In the genomic region with DNA sequence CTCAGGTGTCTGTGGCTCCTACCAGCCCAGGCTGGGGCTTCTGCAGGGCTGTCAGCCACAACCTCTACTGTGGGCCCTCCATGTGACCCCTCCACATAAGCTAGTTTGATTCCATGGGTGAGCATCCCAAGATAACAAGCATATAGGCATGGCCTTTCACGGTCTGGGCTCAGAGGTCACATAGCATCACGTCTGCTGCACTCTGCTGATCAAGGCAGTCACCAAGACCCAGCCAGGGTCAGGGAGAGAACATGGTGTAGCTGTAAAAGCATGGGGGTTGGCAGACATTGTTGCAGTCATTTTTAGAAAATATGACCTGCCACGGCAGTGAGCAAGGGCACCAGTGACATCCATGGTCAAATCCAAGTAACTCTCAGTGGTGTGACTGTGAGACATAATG, we compare ENCODE assay signal across 27 cellular contexts.
"Had no signal": no experiment of that assay in that cellular context is flagged by ENCODE, and none has a peak within 500 bp of the region (broad histone marks: within the 10 kb centered on the region; RNA-seq: fewer than 3 reads in every experiment).

No MANE protein-coding gene starts in this region.

- H3K4me3 ChIP-seq: SJSA1 had no signal

- H3K4me1 ChIP-seq: SJSA1 had no signal

- H3K27me3 ChIP-seq: brain microvascular endothelial cell, SJSA1 had no signal

- H3K4me1 Mint-ChIP-seq: activated CD4-positive, alpha-beta T cell treated with anti-CD3 and anti-CD28 coated beads, Interleukin-2, amount 10 ng/mL, durations not matched to agents 7 days and 5 days; activated naive CD4-positive, alpha-beta T cell treated with anti-CD3 and anti-CD28 coated beads, Interleukin-2, amount 10 ng/mL, durations not matched to agents 7 days and 5 days; activated naive CD8-positive, alpha-beta T cell treated with anti-CD3 and anti-CD28 coated beads for 36 hours had no signal

- H3K36me3 Mint-ChIP-seq: activated CD4-positive, alpha-beta memory T cell treated with anti-CD3 and anti-CD28 coated beads for 36 hours; activated naive CD4-positive, alpha-beta T cell treated with anti-CD3 and anti-CD28 coated beads, Interleukin-2, amount 10 ng/mL, durations not matched to agents 7 days and 5 days; activated naive CD8-positive, alpha-beta T cell treated with anti-CD3 and anti-CD28 coated beads for 36 hours had no signal

- H3K9ac ChIP-seq: SK-N-SH had no signal

- H3K27me3 Mint-ChIP-seq: activated CD4-positive, alpha-beta memory T cell treated with anti-CD3 and anti-CD28 coated beads for 36 hours; activated CD4-positive, alpha-beta T cell treated with anti-CD3 and anti-CD28 coated beads, Interleukin-2, amount 10 ng/mL, durations not matched to agents 7 days and 5 days; activated naive CD4-positive, alpha-beta T cell treated with anti-CD3 and anti-CD28 coated beads, Interleukin-2, amount 10 ng/mL, durations not matched to agents 7 days and 5 days; activated naive CD8-positive, alpha-beta T cell treated with anti-CD3 and anti-CD28 coated beads for 36 hours had no signal

- H3K4me3 Mint-ChIP-seq: activated CD4-positive, alpha-beta memory T cell treated with anti-CD3 and anti-CD28 coated beads for 36 hours; activated CD4-positive, alpha-beta T cell treated with anti-CD3 and anti-CD28 coated beads, Interleukin-2, amount 10 ng/mL, durations not matched to agents 7 days and 5 days; activated naive CD4-positive, alpha-beta T cell treated with anti-CD3 and anti-CD28 coated beads, Interleukin-2, amount 10 ng/mL, durations not matched to agents 7 days and 5 days; activated naive CD8-positive, alpha-beta T cell treated with anti-CD3 and anti-CD28 coated beads for 36 hours; activated T-cell treated with anti-CD3 and anti-CD28 coated beads, Interleukin-2, amount 50 U/mL, for 4 hours; activated T-helper 1 cell treated with anti-CD3 and anti-CD28 coated beads, Interleukin-12 subunit alpha, Interleukin-12 subunit beta, Interleukin-2, Interleukin-4 antibody, amounts not matched to agents 30 ng/mL and 10 ng/mL and 1 ng/mL, durations not matched to agents 14 hours and 24 hours and 36 hours; T-helper 1 cell treated with Interleukin-12 subunit alpha and Interleukin-12 subunit beta and Interleukin-4 antibody, amounts not matched to agents 30 μg/mL and 1 μg/mL, for 36 hours; T-helper 2 cell treated with Interferon-gamma antibody and Interleukin-4, amounts not matched to agents 5 μg/mL and 100 μg/mL, for 36 hours had no signal

- H3K27ac Mint-ChIP-seq: activated CD4-positive, alpha-beta memory T cell treated with anti-CD3 and anti-CD28 coated beads for 36 hours; activated CD4-positive, alpha-beta T cell treated with anti-CD3 and anti-CD28 coated beads, Interleukin-2, amount 10 ng/mL, durations not matched to agents 7 days and 5 days; activated naive CD4-positive, alpha-beta T cell treated with anti-CD3 and anti-CD28 coated beads, Interleukin-2, amount 10 ng/mL, durations not matched to agents 7 days and 5 days; activated naive CD8-positive, alpha-beta T cell treated with anti-CD3 and anti-CD28 coated beads for 36 hours; activated T-helper 1 cell treated with anti-CD3 and anti-CD28 coated beads, Interleukin-12 subunit alpha, Interleukin-12 subunit beta, Interleukin-2, Interleukin-4 antibody, amounts not matched to agents 30 ng/mL and 10 ng/mL and 1 ng/mL, durations not matched to agents 14 hours and 24 hours and 36 hours; T-helper 1 cell treated with Interleukin-12 subunit alpha and Interleukin-12 subunit beta and Interleukin-4 antibody, amounts not matched to agents 30 μg/mL and 1 μg/mL, for 36 hours; T-helper 2 cell treated with Interferon-gamma antibody and Interleukin-4, amounts not matched to agents 5 μg/mL and 100 μg/mL, for 36 hours had no signal

- H3K9me3 ChIP-seq: SJSA1, SK-N-SH had no signal

- H3K27ac ChIP-seq: brain microvascular endothelial cell, SJSA1 had no signal

- DNase-seq: activated CD4-positive, alpha-beta memory T cell treated with anti-CD3 and anti-CD28 coated beads for 36 hours; activated CD4-positive, alpha-beta T cell treated with anti-CD3 and anti-CD28 coated beads, Interleukin-2, amount 10 ng/mL, durations not matched to agents 7 days and 5 days; activated CD8-positive, alpha-beta memory T cell treated with anti-CD3 and anti-CD28 coated beads, Interleukin-2, amount 50 U/mL, for 4 hours; activated gamma-delta T cell treated with Interleukin-2 at 50 U/mL for 16 hours; activated naive CD4-positive, alpha-beta T cell treated with anti-CD3 and anti-CD28 coated beads, Interleukin-2, amount 10 ng/mL, durations not matched to agents 7 days and 5 days; activated naive CD8-positive, alpha-beta T cell treated with anti-CD3 and anti-CD28 coated beads for 36 hours; activated T-cell treated with anti-CD3 and anti-CD28 coated beads for 4 hours; activated T-cell treated with anti-CD3 and anti-CD28 coated beads, Interleukin-2, amount 50 U/mL, for 4 hours; amniotic stem cell; aorta; brain microvascular endothelial cell; KG1; MM.1S; MV-4-11; NCI-H1092; NCI-H1436 treated with DMSO at 0.1 percent for 48 hours; NCI-H1694 treated with DMSO at 0.1 percent for 48 hours; NCI-H2029; NCI-H524 treated with DMSO at 0.1 percent for 48 hours; SHP77 treated with DMSO at 0.1 percent for 48 hours; SK-N-SH had no signal

- H3K36me3 ChIP-seq: brain microvascular endothelial cell, SJSA1 had no signal

- H3K4me2 ChIP-seq: SK-N-SH had no signal

- FAIRE-seq: TTC549 had no signal

- H3K9me3 Mint-ChIP-seq: activated CD4-positive, alpha-beta memory T cell treated with anti-CD3 and anti-CD28 coated beads for 36 hours; activated CD4-positive, alpha-beta T cell treated with anti-CD3 and anti-CD28 coated beads, Interleukin-2, amount 10 ng/mL, durations not matched to agents 7 days and 5 days; activated naive CD8-positive, alpha-beta T cell treated with anti-CD3 and anti-CD28 coated beads for 36 hours; activated T-cell treated with anti-CD3 and anti-CD28 coated beads, Interleukin-2, amount 50 U/mL, for 4 hours; activated T-helper 1 cell treated with anti-CD3 and anti-CD28 coated beads, Interleukin-12 subunit alpha, Interleukin-12 subunit beta, Interleukin-2, Interleukin-4 antibody, amounts not matched to agents 30 ng/mL and 10 ng/mL and 1 ng/mL, durations not matched to agents 14 hours and 24 hours and 36 hours; T-helper 1 cell treated with Interleukin-12 subunit alpha and Interleukin-12 subunit beta and Interleukin-4 antibody, amounts not matched to agents 30 μg/mL and 1 μg/mL, for 36 hours; T-helper 2 cell treated with Interferon-gamma antibody and Interleukin-4, amounts not matched to agents 5 μg/mL and 100 μg/mL, for 36 hours had no signal

- ATAC-seq: activated T-cell treated with anti-CD3 and anti-CD28 coated beads, Interleukin-2, amount 50 U/mL, for 4 hours; Panc1 had no signal
